ENCODE assay signal across 12 cellular contexts in genomic region chr20:38153011-38153329, GRCh38. TPM values are rescaled to one million over a fixed set of nuclear protein-coding genes. Genes with fewer than 3 reads are reported as not detected.
DNase-seq lines count a peak whose midpoint lies in the region; ATAC-seq, FAIRE-seq and TF ChIP-seq lines count a peak whose summit lies in the region.
"Had no signal": no experiment of that assay in that cellular context is flagged by ENCODE, and none has a peak within 500 bp of the region (broad histone marks: within the 10 kb centered on the region; RNA-seq: fewer than 3 reads in every experiment).

No MANE protein-coding gene starts in this region.

- peak; percentile 48 to 67 for DNase-seq in A549 (ENCODE audit: low read depth in 1 of 2, low spot score in 1 of 2)
- peak; percentile 42 for DNase-seq in RWPE1 (ENCODE audit: low spot score)
- no peak for DNase-seq in epithelial cell of prostate (ENCODE audit: low read depth, low spot score)
- no peak for DNase-seq in natural killer cell treated with Interleukin-12 subunit alpha and Interleukin-12 subunit beta and Interleukin-15 and Interleukin-18, amount 100 ng/mL, for 72 hours (ENCODE audit: low spot score)
- DNase-seq in NCI-H226 = no peak
- DNase-seq in CD4-positive, alpha-beta memory T cell = no peak
- no peak for DNase-seq in H7
- DNase-seq: CD4-positive, alpha-beta T cell; KG1; midbrain; NCI-H524 had no signal

- peak overlapping the region; percentile 84 to 87 for H3K27ac ChIP-seq in A549
- peak overlapping the region; percentile 76 for H3K27ac ChIP-seq in RWPE1
- peak overlapping the region; percentile 28 for H3K27ac ChIP-seq in epithelial cell of prostate
- no peak overlapping the region for H3K27ac ChIP-seq in CD4-positive, alpha-beta memory T cell (ENCODE audit: low read depth, low read length)

- no peaks in the 10 kb centered on the region for H3K9me3 ChIP-seq in A549
- no peaks in the 10 kb centered on the region for H3K9me3 ChIP-seq in CD4-positive, alpha-beta memory T cell (ENCODE audit: control insufficient read depth in 1 of 2, low read length in 2 of 2)

- no peaks in the 10 kb centered on the region for H3K27me3 ChIP-seq in CD4-positive, alpha-beta memory T cell (ENCODE audit: insufficient read depth, low read length)
- H3K27me3 ChIP-seq in H7 (ENCODE audit: control insufficient read depth, insufficient read depth, low read length) = no peaks in the 10 kb centered on the region

- H3K4me3 Mint-ChIP-seq in natural killer cell treated with Interleukin-12 subunit alpha and Interleukin-12 subunit beta and Interleukin-15 and Interleukin-18, amount 100 ng/mL, for 72 hours = peak overlapping the region; percentile 85
- peak overlapping the region in 2 of 8 donors; percentile 26 to 40 for H3K4me3 Mint-ChIP-seq in CD4-positive, alpha-beta memory T cell
- H3K4me3 Mint-ChIP-seq: CD4-positive, alpha-beta T cell had no signal

- no peaks in the 10 kb centered on the region for H3K36me3 ChIP-seq in CD4-positive, alpha-beta memory T cell (ENCODE audit: insufficient read depth, low read length)
- no peaks in the 10 kb centered on the region for H3K36me3 ChIP-seq in H7 (replicated peaks; ENCODE audit: control insufficient read depth, insufficient read depth, low read length)

- no peak for FAIRE-seq in A549 (lab: Jason Lieb, UNC)

- H3K27ac Mint-ChIP-seq in natural killer cell treated with Interleukin-12 subunit alpha and Interleukin-12 subunit beta and Interleukin-15 and Interleukin-18, amount 100 ng/mL, for 72 hours = peak overlapping the region; percentile 88 to 96
- H3K27ac Mint-ChIP-seq in CD4-positive, alpha-beta memory T cell = no peak overlapping the region
- H3K27ac Mint-ChIP-seq: CD4-positive, alpha-beta T cell had no signal

- intact Hi-C loops in CD4-positive, alpha-beta memory T cell (cut with micrococcal nuclease) = no loop called here

- H3K4me3 ChIP-seq in A549 (no peak overlapping the region), H7 (ENCODE audit: insufficient read depth, low read depth, low read length) (no peak overlapping the region)
- no peak overlapping the region for H3K4me3 ChIP-seq in CD4-positive, alpha-beta memory T cell (ENCODE audit: low read length in 2 of 2)

- no peaks in the 10 kb centered on the region for H3K36me3 Mint-ChIP-seq in natural killer cell treated with Interleukin-12 subunit alpha and Interleukin-12 subunit beta and Interleukin-15 and Interleukin-18, amount 100 ng/mL, for 72 hours
- no peaks in the 10 kb centered on the region for H3K36me3 Mint-ChIP-seq in CD4-positive, alpha-beta memory T cell

- no peak for TF ChIP-seq POLR2A in A549 (IDR thresholded peaks at IDR 0.05; ENCODE audit: low read length)

- peaks cover 25 to 34% of the 10 kb centered on the region in 2 donors for H3K4me1 Mint-ChIP-seq in natural killer cell treated with Interleukin-12 subunit alpha and Interleukin-12 subunit beta and Interleukin-15 and Interleukin-18, amount 100 ng/mL, for 72 hours (ENCODE audit: low read depth in 2 of 2)
- H3K4me1 Mint-ChIP-seq in CD4-positive, alpha-beta memory T cell = peaks cover 2 to 14% (median 8%) of the 10 kb centered on the region in 4 donors

- peak overlapping the region; percentile 84 for H3K4me2 ChIP-seq in A549

- no peaks in the 10 kb centered on the region for H3K9me3 Mint-ChIP-seq in natural killer cell treated with Interleukin-12 subunit alpha and Interleukin-12 subunit beta and Interleukin-15 and Interleukin-18, amount 100 ng/mL, for 72 hours
- H3K9me3 Mint-ChIP-seq in CD4-positive, alpha-beta memory T cell = no peaks in the 10 kb centered on the region
- H3K9me3 Mint-ChIP-seq: CD4-positive, alpha-beta T cell had no signal

- TF ChIP-seq EP300 in A549 (IDR thresholded peaks at IDR 0.05) = no peak

- peak; percentile 20 to 48; a peak in 5 of 6 replicates for ATAC-seq in A549
- no peak for ATAC-seq in natural killer cell treated with Interleukin-12 subunit alpha and Interleukin-12 subunit beta and Interleukin-15 and Interleukin-18, amount 100 ng/mL, for 72 hours
- ATAC-seq in HG02973 (IDR thresholded peaks at IDR 0.05; ENCODE audit: unreplicated experiment) = no peak

- peaks cover 80% of the 10 kb centered on the region for H3K4me1 ChIP-seq in A549
- H3K4me1 ChIP-seq in CD4-positive, alpha-beta memory T cell (ENCODE audit: insufficient read depth, low read length) = no peaks in the 10 kb centered on the region

- TF ChIP-seq CTCF in A549 (IDR thresholded peaks at IDR 0.05) (no peak), RWPE1 (conservative IDR thresholded peaks at IDR 0.05; ENCODE audit: low read depth) (no peak)

- POLR2A ChIA-PET in A549 (lab: Yijun Ruan, JAX) (interaction anchor here (1.4 kb wide), 1 partner anchor 95 kb away, joined by 5 read pairs; no protein-coding TSS in a partner anchor), RWPE1 (lab: Yijun Ruan, JAX; ENCODE audit: low non-redundant PET) (no interaction called here)
- POLR2A ChIA-PET in CD4-positive, alpha-beta memory T cell (lab: Charles Lee; ENCODE audit: partially characterized antibody) = no interaction called here

- H3K27me3 Mint-ChIP-seq in natural killer cell treated with Interleukin-12 subunit alpha and Interleukin-12 subunit beta and Interleukin-15 and Interleukin-18, amount 100 ng/mL, for 72 hours = peaks cover 0 to 8% of the 10 kb centered on the region in 2 donors
- peaks cover 0 to 10% of the 10 kb centered on the region in 2 donors for H3K27me3 Mint-ChIP-seq in CD4-positive, alpha-beta memory T cell

- WGBS in A549 (ENCODE audit: missing lambda C conversion rate) = 70% methylated on average over 10 of the region's 11 CpGs

- no peak for TF ChIP-seq RAD21 in A549 (conservative IDR thresholded peaks at IDR 0.05 in 1 of 2, IDR thresholded peaks at IDR 0.05 in 1 of 2)

- CTCF ChIA-PET in A549 (lab: Yijun Ruan, JAX) = interaction anchor here (0.7 to 32.6 kb wide), 4 partner anchors 11 to 265 kb away, joined by 3 to 818 read pairs (median 17); partner anchors contain the start of gene TGM2
- CTCF ChIA-PET in RWPE1 (lab: Yijun Ruan, JAX) = interaction anchor here (0.5 to 1.3 kb wide), 4 partner anchors 28 to 88 kb away, joined by 3 to 5 read pairs (median 4); no protein-coding TSS in a partner anchor
- CTCF ChIA-PET in CD4-positive, alpha-beta memory T cell (lab: Charles Lee; ENCODE audit: partially characterized antibody) = no interaction called here

TF ChIP-seq in A549, 52 proteins besides CTCF, POLR2A, EP300 and RAD21:
- TF ChIP-seq MAFK (IDR thresholded peaks at IDR 0.05; ENCODE audit: partially characterized antibody) = no peak
- TF ChIP-seq CHD4 (IDR thresholded peaks at IDR 0.05; ENCODE audit: borderline replicate concordance) = no peak
- TF ChIP-seq HES2 (IDR thresholded peaks at IDR 0.05) = no peak
- TF ChIP-seq MAX (IDR thresholded peaks at IDR 0.05) = 0 out of 2 replicates have a peak, but pooled peaks have one; percentile 22

RNA-seq across cellular contexts. Expression of gene TGM2, which starts 12.1 kb away (rescaled TPM):
- polyA plus RNA-seq in A549 (2011; rRNA removed) (173 TPM in 2 replicates), A549 (2017; fragmentation: RNase III; extraction: RNeasy Plus Mini Kit Qiagen cat#74134 plus additional on column Dnase treatment) (348 to 469 TPM (median 441 TPM) in 3 replicates)
- polyA plus RNA-seq in A549 (2012; cell fraction: cytosol; rRNA removed) = 164 and 192 TPM in 2 replicates
- 241 and 325 TPM in 2 replicates for polyA plus RNA-seq in A549 (2012; cell fraction: nucleus; rRNA removed)
- polyA minus RNA-seq in A549 (2011; rRNA and poly(A)+ RNA removed) = 181 and 216 TPM in 2 replicates
- total RNA-seq in natural killer cell treated with Interleukin-12 subunit alpha and Interleukin-12 subunit beta and Interleukin-15 and Interleukin-18, amount 100 ng/mL, for 72 hours = 1 to 10 TPM in 1 of 2 donors, under 1 TPM in 1; 0.81 to 2.4 TPM
- under 1 TPM; 0.50 to 0.67 TPM for total RNA-seq in CD4-positive, alpha-beta memory T cell
- polyA plus RNA-seq in CD4-positive, alpha-beta memory T cell = under 1 TPM; 0.09 to 0.11 TPM
- 0.83 and 1.1 TPM in 2 replicates for total RNA-seq in H7 (2014; rRNA removed; shearing (Covaris generic))

Comparison
In these comparisons a context has a peak if more than half of its experiments do, and no peak if none do; other contexts are left out.
1. ATAC-seq: peak in A549 (2 of 2); none in natural killer cell treated with Interleukin-12 subunit alpha and Interleukin-12 subunit beta and Interleukin-15 and Interleukin-18, amount 100 ng/mL, for 72 hours (0 of 2) and HG02973 (single experiment).
2. DNase-seq: peak in A549 (2 of 2) and RWPE1 (single experiment); none in epithelial cell of prostate (single experiment), natural killer cell treated with Interleukin-12 subunit alpha and Interleukin-12 subunit beta and Interleukin-15 and Interleukin-18, amount 100 ng/mL, for 72 hours (single experiment), NCI-H226 (single experiment), CD4-positive, alpha-beta memory T cell (0 of 5) and H7 (single experiment).
3. H3K27ac Mint-ChIP-seq: peak in natural killer cell treated with Interleukin-12 subunit alpha and Interleukin-12 subunit beta and Interleukin-15 and Interleukin-18, amount 100 ng/mL, for 72 hours (2 of 2); none in CD4-positive, alpha-beta memory T cell (0 of 7).